8 cellular contexts compared by ENCODE assay signal in the genomic region with DNA sequence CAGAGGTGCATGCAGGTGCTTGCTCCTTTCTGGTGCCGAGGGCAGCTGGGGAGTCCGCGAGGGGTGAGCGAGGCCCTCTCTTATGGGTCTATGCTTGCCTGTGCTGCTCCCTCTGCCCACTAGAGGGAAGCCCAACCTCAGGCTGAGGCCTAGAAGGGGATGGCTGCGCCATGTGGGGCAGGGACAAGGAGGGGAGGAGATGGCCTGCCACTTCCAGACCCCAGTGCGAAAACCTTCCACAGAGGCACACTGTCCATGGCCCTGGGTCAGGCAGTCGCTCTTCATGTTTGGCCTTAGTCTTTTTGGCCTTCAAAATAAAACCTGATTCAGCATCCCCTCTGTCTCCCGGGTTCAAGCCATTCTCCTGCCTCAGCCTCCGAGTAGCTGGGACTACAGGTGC. TPM values are rescaled to one million over a fixed set of nuclear protein-coding genes. Genes with fewer than 3 reads are reported as not detected.
A peak's percentile ranks its signal among the peaks of the same experiment; 100 is the strongest.
DNase-seq lines count a peak whose midpoint lies in the region; ATAC-seq lines count a peak whose summit lies in the region.

No MANE protein-coding gene starts in this region.

- no peaks in the 10 kb centered on the region for H3K36me3 ChIP-seq in effector memory CD4-positive, alpha-beta T cell (ENCODE audit: control insufficient read depth, insufficient read depth, low read length)

- peak; percentile 72 for DNase-seq in DMS53 treated with DMSO at 0.1 percent for 48 hours (lab: John Stamatoyannopoulos, UW; ENCODE audit: unreplicated experiment)
- peak; percentile 89 for DNase-seq in NCI-H526 treated with DMSO at 0.1 percent for 48 hours (lab: John Stamatoyannopoulos, UW)
- peak; percentile 72 for DNase-seq in activated CD8-positive, alpha-beta T cell treated with anti-CD3 and anti-CD28 coated beads, Interleukin-2, amount 10 ng/mL, durations not matched to agents 7 days and 5 days
- DNase-seq in effector memory CD4-positive, alpha-beta T cell: peak; percentile 19 to 38 (median 23)
- peak; percentile 60 for DNase-seq in middle frontal gyrus (ENCODE audit: extremely low spot score, low spot score)
- peak; percentile 16 to 22 for DNase-seq in stimulated activated CD8-positive, alpha-beta memory T cell treated with anti-CD3 and anti-CD28 coated beads, Interleukin-7, amount 100 ng/mL, for 1 hour (ENCODE audit: low read depth in 2 of 2)

- no peak overlapping the region for H3K4me3 Mint-ChIP-seq in activated CD8-positive, alpha-beta T cell treated with anti-CD3 and anti-CD28 coated beads, Interleukin-2, amount 10 ng/mL, durations not matched to agents 7 days and 5 days

- peaks cover 8% of the 10 kb centered on the region for H3K4me1 ChIP-seq in effector memory CD4-positive, alpha-beta T cell (ENCODE audit: control insufficient read depth, insufficient read depth, low read length, poor library complexity, severe bottlenecking)

- no peak overlapping the region for H3K27ac ChIP-seq in effector memory CD4-positive, alpha-beta T cell (ENCODE audit: insufficient read depth, low read length, poor library complexity, severe bottlenecking)

- no peaks in the 10 kb centered on the region for H3K27me3 ChIP-seq in effector memory CD4-positive, alpha-beta T cell (replicated peaks; ENCODE audit: control insufficient read depth, insufficient read depth, low read length, poor library complexity, severe bottlenecking)

- peaks cover 15% of the 10 kb centered on the region for H3K27me3 Mint-ChIP-seq in activated CD8-positive, alpha-beta T cell treated with anti-CD3 and anti-CD28 coated beads, Interleukin-2, amount 10 ng/mL, durations not matched to agents 7 days and 5 days (ENCODE audit: low read depth)

- no peaks in the 10 kb centered on the region for H3K36me3 Mint-ChIP-seq in activated CD8-positive, alpha-beta T cell treated with anti-CD3 and anti-CD28 coated beads, Interleukin-2, amount 10 ng/mL, durations not matched to agents 7 days and 5 days (ENCODE audit: low read depth)

- POLR2A ChIA-PET in activated CD8-positive, alpha-beta T cell treated with anti-CD3 and anti-CD28 coated beads, Interleukin-2, amount 10 ng/mL, durations not matched to agents 7 days and 5 days (lab: Charles Lee): interaction anchor here (0.6 kb wide), 1 partner anchor 227 kb away, joined by 3 read pairs; no protein-coding TSS in a partner anchor

- CTCF ChIA-PET in activated CD8-positive, alpha-beta T cell treated with anti-CD3 and anti-CD28 coated beads, Interleukin-2, amount 10 ng/mL, durations not matched to agents 7 days and 5 days (lab: Charles Lee): interaction anchor here (1.0 to 12.4 kb wide), 4 partner anchors 37 to 68 kb away, joined by 3 to 562 read pairs (median 4); no protein-coding TSS in a partner anchor

- ATAC-seq in HG03108 (IDR thresholded peaks at IDR 0.05; ENCODE audit: unreplicated experiment) (peak; percentile 70), GM19351 (IDR thresholded peaks at IDR 0.05; ENCODE audit: unreplicated experiment) (no peak)
- peak; percentile 82 for ATAC-seq in activated CD8-positive, alpha-beta T cell treated with anti-CD3 and anti-CD28 coated beads, Interleukin-2, amount 10 ng/mL, durations not matched to agents 7 days and 5 days

- H3K9me3 ChIP-seq in effector memory CD4-positive, alpha-beta T cell (ENCODE audit: control insufficient read depth, low read length): no peaks in the 10 kb centered on the region

- peaks cover 10% of the 10 kb centered on the region for H3K4me1 Mint-ChIP-seq in activated CD8-positive, alpha-beta T cell treated with anti-CD3 and anti-CD28 coated beads, Interleukin-2, amount 10 ng/mL, durations not matched to agents 7 days and 5 days (ENCODE audit: low read depth)

- H3K27ac Mint-ChIP-seq in activated CD8-positive, alpha-beta T cell treated with anti-CD3 and anti-CD28 coated beads, Interleukin-2, amount 10 ng/mL, durations not matched to agents 7 days and 5 days: no peak overlapping the region

- no peaks in the 10 kb centered on the region for H3K9me3 Mint-ChIP-seq in activated CD8-positive, alpha-beta T cell treated with anti-CD3 and anti-CD28 coated beads, Interleukin-2, amount 10 ng/mL, durations not matched to agents 7 days and 5 days (ENCODE audit: insufficient read depth)

- H3K4me3 ChIP-seq in effector memory CD4-positive, alpha-beta T cell (ENCODE audit: insufficient read depth, low read depth, low read length, poor library complexity, severe bottlenecking): no peak overlapping the region

RNA-seq across cellular contexts. Expression of gene RHBG, which starts 14.0 kb away (rescaled TPM):
- not detected for total RNA-seq in activated CD8-positive, alpha-beta T cell treated with anti-CD3 and anti-CD28 coated beads, Interleukin-2, amount 10 ng/mL, durations not matched to agents 7 days and 5 days

RNA-seq across cellular contexts. Expression of gene TSACC, which starts 44.7 kb away (rescaled TPM):
- under 1 TPM; 0.73 to 0.76 TPM for total RNA-seq in activated CD8-positive, alpha-beta T cell treated with anti-CD3 and anti-CD28 coated beads, Interleukin-2, amount 10 ng/mL, durations not matched to agents 7 days and 5 days

RNA-seq across cellular contexts. Expression of gene CCT3, which starts 44.9 kb away (rescaled TPM):
- 100 to 1,000 TPM; 266 to 269 TPM for total RNA-seq in activated CD8-positive, alpha-beta T cell treated with anti-CD3 and anti-CD28 coated beads, Interleukin-2, amount 10 ng/mL, durations not matched to agents 7 days and 5 days

Comparison
In these comparisons a context has a peak if more than half of its experiments do, and no peak if none do; other contexts are left out.
1. DNase-seq: peak in every context shown above with its lines; median percentile 89 in NCI-H526 treated with DMSO at 0.1 percent for 48 hours; 72 in DMS53 treated with DMSO at 0.1 percent for 48 hours; 72 in activated CD8-positive, alpha-beta T cell treated with anti-CD3 and anti-CD28 coated beads, Interleukin-2, amount 10 ng/mL, durations not matched to agents 7 days and 5 days; 60 in middle frontal gyrus; 23 in effector memory CD4-positive, alpha-beta T cell; 19 in stimulated activated CD8-positive, alpha-beta memory T cell treated with anti-CD3 and anti-CD28 coated beads, Interleukin-7, amount 100 ng/mL, for 1 hour.